ENCODE assay signal across 20 cellular contexts in the genomic region with DNA sequence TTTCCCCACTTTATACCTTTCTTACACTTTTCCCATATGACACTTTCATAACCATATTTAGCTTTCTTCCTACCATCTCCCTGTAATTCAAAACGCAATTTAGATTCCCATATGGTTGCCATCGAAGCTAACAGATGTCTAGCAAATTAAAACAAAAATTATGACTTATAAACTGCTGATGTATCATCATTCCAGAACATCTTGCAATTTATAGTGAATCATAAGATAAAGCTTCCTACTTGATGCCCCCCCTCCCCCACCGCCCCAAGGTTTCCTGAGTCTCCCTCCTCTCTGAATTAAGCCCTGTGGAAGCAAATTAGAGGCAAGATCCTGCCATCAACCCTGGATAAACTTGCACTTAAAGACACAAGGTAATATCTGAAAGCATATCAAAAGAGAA. TPM values are rescaled to one million over a fixed set of nuclear protein-coding genes. Genes with fewer than 3 reads are reported as not detected.
DNase-seq lines count a peak whose midpoint lies in the region; ATAC-seq and TF ChIP-seq lines count a peak whose summit lies in the region.
"Had no signal": no experiment of that assay in that cellular context is flagged by ENCODE, and none has a peak within 500 bp of the region (broad histone marks: within the 10 kb centered on the region; RNA-seq: fewer than 3 reads in every experiment).

No MANE protein-coding gene starts in this region.

- peaks cover 15% of the 10 kb centered on the region for H3K36me3 Mint-ChIP-seq in neural crest cell (ENCODE audit: low read depth)

- H3K27ac Mint-ChIP-seq in neural crest cell (ENCODE audit: unreplicated experiment) = peak overlapping the region; percentile 6

- H3K27me3 ChIP-seq in dorsolateral prefrontal cortex = no peaks in the 10 kb centered on the region
- H3K27me3 ChIP-seq: BLaER1 treated with 17β-estradiol and CSF1 and Interleukin-3, amounts not matched to agents 10 nM and 100 nM; esophagus squamous epithelium; thyroid gland had no signal

- intact Hi-C loops in dorsolateral prefrontal cortex (cut with DNase I) = no loop called here

- H3K9me3 Mint-ChIP-seq in neural crest cell = peaks cover 6% of the 10 kb centered on the region

- no peak overlapping the region for H3K4me3 Mint-ChIP-seq in neural crest cell

- H3K4me1 Mint-ChIP-seq in neural crest cell = peaks cover 40% of the 10 kb centered on the region

- no peak for ATAC-seq in GM21528 (IDR thresholded peaks at IDR 0.05; ENCODE audit: low FRiP score, unreplicated experiment)
- ATAC-seq in HG03025 (IDR thresholded peaks at IDR 0.05; ENCODE audit: low FRiP score, unreplicated experiment) = no peak

- no peaks in the 10 kb centered on the region for H3K27me3 Mint-ChIP-seq in neural crest cell (ENCODE audit: low read depth)

- TF ChIP-seq CTCF in dorsolateral prefrontal cortex (IDR thresholded peaks at IDR 0.05 in 54 of 56, conservative IDR thresholded peaks at IDR 0.05 in 2 of 56; ENCODE audit: low read depth in 1 of 56, partially characterized antibody in 56 of 56) = no peak
- no peak for TF ChIP-seq CTCF in neural crest cell (conservative IDR thresholded peaks at IDR 0.05)

- DNase-seq in GM03348 (ENCODE audit: low spot score) (peak; percentile 58), RPMI7951 (ENCODE audit: low read depth) (peak; percentile 62), dorsolateral prefrontal cortex (no peak), neural crest cell (ENCODE audit: low read depth, low spot score) (no peak)
- no peak for DNase-seq in activated CD8-positive, alpha-beta memory T cell treated with anti-CD3 and anti-CD28 coated beads for 24 hours
- DNase-seq in stimulated activated CD4-positive, alpha-beta T cell treated with anti-CD3 and anti-CD28 coated beads, Interleukin-2, amount 100 ng/mL, for 48 hours = no peak
- DNase-seq: activated CD4-positive, CD25-positive, alpha-beta regulatory T cell treated with anti-CD3 and anti-CD28 coated beads, Interleukin-2, amount 50 U/mL, for 72 hours; activated effector memory CD4-positive, alpha-beta T cell treated with anti-CD3 and anti-CD28 coated beads, Interleukin-2, amount 50 U/mL, for 16 hours; anterior cingulate cortex; DMS153; esophagus squamous epithelium; left ventricle myocardium inferior; NCI-H1048; small intestine; T-helper 2 cell; thyroid gland had no signal

- H3K27ac ChIP-seq in dorsolateral prefrontal cortex = peak overlapping the region in 49 of 59 donors; percentile 2 to 98 (median 94)
- H3K27ac ChIP-seq: BLaER1 treated with 17β-estradiol and CSF1 and Interleukin-3, amounts not matched to agents 10 nM and 100 nM; left ventricle myocardium inferior; parathyroid adenoma had no signal

- peak overlapping the region in 4 of 59 donors; percentile 78 to 96 (median 91) for H3K4me3 ChIP-seq in dorsolateral prefrontal cortex
- H3K4me3 ChIP-seq: BLaER1 treated with 17β-estradiol and CSF1 and Interleukin-3, amounts not matched to agents 10 nM and 100 nM; esophagus squamous epithelium; left ventricle myocardium inferior; thyroid gland had no signal

RNA-seq across cellular contexts. Expression of gene TSPAN5, which starts 5.4 kb away (rescaled TPM):
- 25.2 and 26.6 TPM in 2 replicates for total RNA-seq in RPMI7951 (2014; rRNA removed; shearing (Covaris generic))
- 100 to 1,000 TPM in 86 of 120 experiments, 10 to 100 TPM in 34; 56.5 to 140 (median 109) TPM for total RNA-seq in dorsolateral prefrontal cortex
- total RNA-seq in neural crest cell = 25.0 and 26.3 TPM in 2 replicates

Comparison
In these comparisons a context has a peak if more than half of its experiments do, and no peak if none do; other contexts are left out.
1. DNase-seq: peak in GM03348 (single experiment) and RPMI7951 (single experiment); none in dorsolateral prefrontal cortex (0 of 10), neural crest cell (single experiment), activated CD8-positive, alpha-beta memory T cell treated with anti-CD3 and anti-CD28 coated beads for 24 hours (single experiment) and stimulated activated CD4-positive, alpha-beta T cell treated with anti-CD3 and anti-CD28 coated beads, Interleukin-2, amount 100 ng/mL, for 48 hours (0 of 2).